In the genomic region with DNA sequence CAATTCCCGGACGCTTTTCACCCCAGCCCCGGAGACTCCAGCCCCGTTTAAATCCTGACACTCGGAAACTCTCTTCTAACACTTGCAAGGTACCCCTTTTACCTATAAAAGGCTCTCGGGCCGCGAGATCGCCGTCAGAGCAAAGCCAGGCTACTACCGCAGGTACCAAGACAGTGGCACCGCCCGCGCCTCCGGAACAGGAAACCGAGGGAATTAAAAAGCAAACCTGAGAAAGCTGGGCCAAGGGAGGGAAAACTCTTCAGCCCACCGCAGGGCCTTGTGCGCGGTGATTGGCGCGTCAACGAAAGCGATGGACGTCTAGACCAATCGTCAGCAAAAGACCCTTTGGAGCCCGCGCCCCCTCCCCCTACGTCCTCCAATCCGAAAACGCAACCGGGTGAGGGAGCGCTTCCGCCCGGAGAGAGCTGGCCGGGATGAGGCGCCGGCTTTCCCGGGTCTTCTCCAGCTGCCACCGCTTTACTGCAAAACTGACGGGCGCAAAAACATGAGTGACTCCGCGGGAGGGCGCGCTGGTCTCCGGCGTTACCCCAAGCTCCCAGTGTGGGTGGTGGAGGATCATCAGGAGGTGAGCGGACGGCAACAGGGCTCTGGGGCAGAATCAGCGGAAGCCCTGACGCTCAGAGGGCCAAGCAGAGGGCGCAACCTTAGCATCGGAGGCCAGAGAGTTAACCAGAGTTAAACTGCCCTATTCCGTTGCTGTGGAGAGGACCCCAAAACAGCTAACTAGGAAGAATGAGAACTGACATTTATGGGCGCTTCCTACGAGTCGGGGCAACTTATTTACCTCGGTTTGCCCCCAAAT, we compare ENCODE assay signal across 1 cellular context.
TF ChIP-seq lines count a peak whose summit lies in the region.

C5orf22 (plus strand) TSS at position 414 of the 823 bp plus-strand sequence; CDS start at position 506, 92 bp downstream.
DROSHA (minus strand) TSS at position 206 of the 823 bp plus-strand sequence. CDS start 3,034 bp downstream, outside the sequence.

TF ChIP-seq in K562, 482 proteins besides CTCF, POLR2A, EP300 and RAD21 (continued from another document):
- TF ChIP-seq MYC (IDR thresholded peaks at IDR 0.05; ENCODE audit: low read depth, low read length) (peak; percentile 12; the same call in 1 of the 2 replicates), MYC (CRISPR knock-in tag; IDR thresholded peaks at IDR 0.05; ENCODE audit: borderline replicate concordance, low read depth) (no peak), BCLAF1 (IDR thresholded peaks at IDR 0.05; ENCODE audit: borderline replicate concordance in 1 of 2, control insufficient read depth in 1 of 2, low read depth in 2 of 2, low read length in 1 of 2) (no peak)
